16 cellular contexts compared by ENCODE assay signal in genomic region chr13:63542704-63543215, GRCh38.
DNase-seq lines count a peak whose midpoint lies in the region; ATAC-seq and TF ChIP-seq lines count a peak whose summit lies in the region.
"Had no signal": no experiment of that assay in that cellular context is flagged by ENCODE, and none has a peak within 500 bp of the region (broad histone marks: within the 10 kb centered on the region; RNA-seq: fewer than 3 reads in every experiment).

No MANE protein-coding gene starts in this region.

- H3K27ac ChIP-seq in OCI-LY3 (ENCODE audit: low read length) (no peak overlapping the region), mesendoderm (ENCODE audit: low read depth, low read length) (no peak overlapping the region), trophoblast cell (ENCODE audit: low read depth, low read length) (peak overlapping the region; percentile 58)
- H3K27ac ChIP-seq: GM23248 had no signal

- H3K27me3 ChIP-seq in OCI-LY3 (ENCODE audit: low read depth, low read length) = no peaks in the 10 kb centered on the region
- H3K27me3 ChIP-seq in mesendoderm (ENCODE audit: insufficient read depth, low read length, poor library complexity) = no peaks in the 10 kb centered on the region
- no peaks in the 10 kb centered on the region for H3K27me3 ChIP-seq in trophoblast cell (ENCODE audit: insufficient read depth, low read length)

- H4K8ac ChIP-seq in mesendoderm (ENCODE audit: low read depth, low read length) (no peak overlapping the region), trophoblast cell (ENCODE audit: low read depth, low read length) (no peak overlapping the region)

- WGBS in mesendoderm (ENCODE audit: extremely low coverage, insufficient coverage, low lambda C conversion rate) = no CpG with 5 or more reads among the region's 2 CpGs
- no CpG with 5 or more reads among the region's 2 CpGs for WGBS in trophoblast cell (ENCODE audit: extremely low coverage, insufficient coverage, insufficient read length)

- H2BK12ac ChIP-seq in trophoblast cell (ENCODE audit: low read length) = no peak overlapping the region

- H3K4me3 ChIP-seq in OCI-LY3 (ENCODE audit: low read length) (no peak overlapping the region), mesendoderm (ENCODE audit: low read length) (no peak overlapping the region), trophoblast cell (ENCODE audit: low read depth, low read length) (no peak overlapping the region)
- H3K4me3 ChIP-seq: GM23248 had no signal

- H3K36me3 ChIP-seq in OCI-LY3 (replicated peaks; ENCODE audit: low read depth, low read length) (no peaks in the 10 kb centered on the region), mesendoderm (ENCODE audit: control insufficient read depth, insufficient read depth, low read length) (no peaks in the 10 kb centered on the region), trophoblast cell (ENCODE audit: control insufficient read depth in 1 of 2, insufficient read depth in 2 of 2, low read length in 2 of 2) (peaks cover 0 to 5% of the 10 kb centered on the region in 2 experiments)

- H3K4me1 ChIP-seq in OCI-LY3 (ENCODE audit: low read length) (peaks cover 4% of the 10 kb centered on the region; the same call in 1 of the 2 replicates), mesendoderm (ENCODE audit: control insufficient read depth, low read depth, low read length) (no peaks in the 10 kb centered on the region), trophoblast cell (ENCODE audit: control insufficient read depth in 1 of 2, insufficient read depth in 2 of 2, low read length in 2 of 2) (peaks cover 7 to 9% of the 10 kb centered on the region in 2 experiments)

- H2BK120ac ChIP-seq in mesendoderm (ENCODE audit: low read depth, low read length) (no peak overlapping the region), trophoblast cell (ENCODE audit: insufficient read depth, low read length, poor library complexity) (no peak overlapping the region)

- H4K20me1 ChIP-seq in OCI-LY3 (ENCODE audit: insufficient read depth, low read length) = no peaks in the 10 kb centered on the region

- H2BK15ac ChIP-seq in mesendoderm (replicated peaks; ENCODE audit: low read depth) = peak overlapping the region; percentile 59

- H3K79me2 ChIP-seq in OCI-LY3 (ENCODE audit: low read length) = no peaks in the 10 kb centered on the region
- no peaks in the 10 kb centered on the region for H3K79me2 ChIP-seq in mesendoderm (ENCODE audit: control insufficient read depth, insufficient read depth, low read length)
- H3K79me2 ChIP-seq in trophoblast cell (ENCODE audit: control insufficient read depth, insufficient read depth, low read length, poor library complexity) = peaks cover 2% of the 10 kb centered on the region

- H3K56ac ChIP-seq in mesendoderm (ENCODE audit: low read length) = no peak overlapping the region

- DNase-seq in mesendoderm = peak; percentile 68
- DNase-seq in trophoblast cell = peak in 1 of 2 donors; percentile 49
- no peak for DNase-seq in activated T-cell treated with anti-CD3 and anti-CD28 coated beads, Interleukin-2, amount 50 U/mL, for 48 hours
- no peak for DNase-seq in hepatic stellate cell (ENCODE audit: low spot score)
- DNase-seq: CD8-positive, alpha-beta T cell; COR-L47; DMS153; DMS79 treated with DMSO at 0.1 percent for 48 hours; EL; GDM1; GM23248; H7; IMR-90 had no signal

- no peaks in the 10 kb centered on the region for H3K79me1 ChIP-seq in mesendoderm (ENCODE audit: low read length)
- peaks cover 9% of the 10 kb centered on the region for H3K79me1 ChIP-seq in trophoblast cell (ENCODE audit: low read length)

- H2AK5ac ChIP-seq in mesendoderm (ENCODE audit: low read length) (no peak overlapping the region), trophoblast cell (ENCODE audit: low read length) (no peak overlapping the region)

- H3K9me3 ChIP-seq in OCI-LY3 (ENCODE audit: insufficient read depth, low read length) (no peaks in the 10 kb centered on the region), trophoblast cell (ENCODE audit: insufficient read depth, low read depth, low read length) (peaks cover 2% of the 10 kb centered on the region)

- H4K91ac ChIP-seq in trophoblast cell (ENCODE audit: low read depth, low read length) = no peak overlapping the region

- H3K9ac ChIP-seq in OCI-LY3 (ENCODE audit: low read length) (no peak overlapping the region), mesendoderm (ENCODE audit: low read length) (no peak overlapping the region), trophoblast cell (ENCODE audit: low read length) (no peak overlapping the region)
- H3K9ac ChIP-seq: GM23248 had no signal

- H3K4me2 ChIP-seq in OCI-LY3 (ENCODE audit: low read length) (no peak overlapping the region), mesendoderm (ENCODE audit: low read length) (no peak overlapping the region), trophoblast cell (ENCODE audit: low read length) (no peak overlapping the region)

- no peak for TF ChIP-seq CTCF in OCI-LY3 (IDR thresholded peaks at IDR 0.05; ENCODE audit: low read depth, low read length)

- H2AFZ ChIP-seq in OCI-LY3 (ENCODE audit: low read depth, low read length) (peak overlapping the region; percentile 0; the same call in 1 of the 2 replicates), trophoblast cell (ENCODE audit: insufficient read depth, low read length, poor library complexity) (no peak overlapping the region)
- H2AFZ ChIP-seq: GM23248 had no signal

- H4K5ac ChIP-seq in mesendoderm (ENCODE audit: low read length) = no peak overlapping the region

- no peak overlapping the region for H4K12ac ChIP-seq in trophoblast cell (ENCODE audit: low read depth, low read length)

- H3K4ac ChIP-seq in mesendoderm (ENCODE audit: low read depth, low read length) (no peak overlapping the region), trophoblast cell (ENCODE audit: low read depth, low read length) (no peak overlapping the region)

- H3K18ac ChIP-seq in mesendoderm (ENCODE audit: low read length) (no peak overlapping the region), trophoblast cell (ENCODE audit: low read length) (no peak overlapping the region)

- H2BK5ac ChIP-seq in mesendoderm (ENCODE audit: low read length) (no peak overlapping the region), trophoblast cell (ENCODE audit: low read depth, low read length, poor library complexity) (no peak overlapping the region)

- no peak overlapping the region for H3K23ac ChIP-seq in mesendoderm (ENCODE audit: low read length)
- H3K23ac ChIP-seq in trophoblast cell (ENCODE audit: low read length) = no peak overlapping the region

- ATAC-seq in GM18868 (IDR thresholded peaks at IDR 0.05; ENCODE audit: unreplicated experiment) (peak; percentile 67), GM18520 (IDR thresholded peaks at IDR 0.05; ENCODE audit: unreplicated experiment) (no peak)
- ATAC-seq: CD8-positive, alpha-beta T cell had no signal

- no peak overlapping the region for H3K14ac ChIP-seq in trophoblast cell (ENCODE audit: low read length)
